Comparison of ENCODE assay signal across 8 cellular contexts in genomic region chr7:23531794-23532489, GRCh38. TPM values are rescaled to one million over a fixed set of nuclear protein-coding genes. Genes with fewer than 3 reads are reported as not detected.
DNase-seq lines count a peak whose midpoint lies in the region; ATAC-seq, FAIRE-seq and TF ChIP-seq lines count a peak whose summit lies in the region.

Gene TRA2A, minus strand, starts transcription at chr7:23531981. Its CDS starts 157 bp downstream, at chr7:23531824.

- CTCF ChIA-PET in CD4-positive, alpha-beta T cell (lab: Charles Lee) = interaction anchor here (1.2 to 1.8 kb wide), 2 partner anchors 7 to 11 kb away, joined by 4 to 5 read pairs; no protein-coding TSS in a partner anchor
- CTCF ChIA-PET in HepG2 (lab: Yijun Ruan, JAX; ENCODE audit: low intra/inter-chr PET ratio, low total read pairs) = no interaction called here

- FAIRE-seq in HepG2 (lab: Jason Lieb, UNC) = peak; percentile 66

- TF ChIP-seq RAD21 in HepG2 (CRISPR knock-in tag; IDR thresholded peaks at IDR 0.05) = no peak; the same call in 1 of the 2 replicates

- peak within 1 kb of the TSS; percentile 95 for H2AFZ ChIP-seq in HepG2 (ENCODE audit: low read length)

- H3K9me3 ChIP-seq in CD4-positive, alpha-beta T cell (ENCODE audit: control insufficient read depth, low read length) = no peaks in the 10 kb centered on the region
- H3K9me3 ChIP-seq in HepG2 (ENCODE audit: low read length) = no peaks in the 10 kb centered on the region

- TF ChIP-seq CTCF in CD4-positive, alpha-beta T cell (IDR thresholded peaks at IDR 0.05) = no peak
- TF ChIP-seq CTCF in HepG2 (CRISPR knock-in tag; IDR thresholded peaks at IDR 0.05) = no peak; the same call in 1 of the 2 replicates

- WGBS in HepG2 (ENCODE audit: low lambda C conversion rate) = 4% methylated on average over 25 of the region's 50 CpGs

- peak; percentile 92 to 99 (median 96) for DNase-seq in CD4-positive, alpha-beta T cell
- DNase-seq in NCI-H82 (lab: John Stamatoyannopoulos, UW) = peak; percentile 97
- DNase-seq in activated CD4-positive, alpha-beta T cell treated with anti-CD3 and anti-CD28 coated beads, Interleukin-2, amount 50 U/mL, for 48 hours = peak; percentile 98 to 99
- DNase-seq in dermis blood vessel endothelial cell = peak; percentile 97
- peak; percentile 90 for DNase-seq in HepG2 (ENCODE audit: low spot score)
- peak; percentile 96 for DNase-seq in stimulated activated CD4-positive, alpha-beta T cell treated with anti-CD3 and anti-CD28 coated beads, Interleukin-2, amount 100 ng/mL, for 48 hours

- H3K4me3 ChIP-seq in HepG2 (replicated peaks in 1 of 3; ENCODE audit: insufficient read depth in 1 of 3, low read depth in 2 of 3, low read length in 3 of 3) = peak within 1 kb of the TSS; percentile 73 to 98 (median 98)

- H3K27me3 Mint-ChIP-seq in CD4-positive, alpha-beta T cell = no peaks in the 10 kb centered on the region

- H3K4me3 Mint-ChIP-seq in CD4-positive, alpha-beta T cell = peak within 1 kb of the TSS; percentile 94

- TF ChIP-seq POLR2A in HepG2 (IDR thresholded peaks at IDR 0.05; ENCODE audit: insufficient read depth in 1 of 2, low read depth in 2 of 2, low read length in 2 of 2) = peak; percentile 98 to 99

- TSS peak; percentile 93 for BruUV-seq in HepG2 (replicated peaks; lab: Mats Ljungman, UMichigan)

- H3K4me1 ChIP-seq in HepG2 (ENCODE audit: insufficient read depth, low read length) = peaks cover 37% of the 10 kb centered on the region

- H3K27ac ChIP-seq in CD4-positive, alpha-beta T cell (ENCODE audit: low read depth, low read length) = peak within 1 kb of the TSS; percentile 95
- H3K27ac ChIP-seq in HepG2 (ENCODE audit: extremely low read length, insufficient read depth, low read length) = peak within 1 kb of the TSS; percentile 95

- H3K27me3 ChIP-seq in CD4-positive, alpha-beta T cell (ENCODE audit: control insufficient read depth, insufficient read depth, low read length) = no peaks in the 10 kb centered on the region
- H3K27me3 ChIP-seq in HepG2 (ENCODE audit: control insufficient read depth in 1 of 2, insufficient read depth in 2 of 2, low read length in 2 of 2) = no peaks in the 10 kb centered on the region; a peak in 1 of 5 replicates

- TF ChIP-seq EP300 in HepG2 (IDR thresholded peaks at IDR 0.05; ENCODE audit: low read depth in 2 of 2, low read length in 2 of 2) = no peak
- no peak for TF ChIP-seq EP300 in HepG2 (CRISPR knock-in tag; IDR thresholded peaks at IDR 0.05; ENCODE audit: borderline replicate concordance)

- peaks cover 43% of the 10 kb centered on the region for H4K20me1 ChIP-seq in HepG2 (ENCODE audit: insufficient read depth, low read length)

- H3K79me2 ChIP-seq in HepG2 (ENCODE audit: insufficient read depth, low read length) = peaks cover 49% of the 10 kb centered on the region

- peaks cover 49% of the 10 kb centered on the region for H3K4me1 Mint-ChIP-seq in CD4-positive, alpha-beta T cell (ENCODE audit: low read depth)

- peaks cover 36% of the 10 kb centered on the region for H3K36me3 Mint-ChIP-seq in CD4-positive, alpha-beta T cell (ENCODE audit: low read depth)

- ATAC-seq in CD4-positive, alpha-beta T cell (ENCODE audit: poor library complexity) = peak; percentile 91
- ATAC-seq in GM19452 (IDR thresholded peaks at IDR 0.05; ENCODE audit: unreplicated experiment) (peak; percentile 95), HG03575 (IDR thresholded peaks at IDR 0.05; ENCODE audit: extremely low read depth, insufficient number of reproducible peaks, low FRiP score, unreplicated experiment) (peak; percentile 47), HepG2 (peak; percentile 95)

- H3K4me2 ChIP-seq in HepG2 (ENCODE audit: low read depth, low read length) = peak within 1 kb of the TSS; percentile 92

- peak within 1 kb of the TSS; percentile 100 for H3K9ac ChIP-seq in HepG2 (ENCODE audit: insufficient read depth, low read depth, low read length)

- POLR2A ChIA-PET in CD4-positive, alpha-beta T cell (lab: Charles Lee) = interaction anchor here (1.3 to 1.8 kb wide), 3 partner anchors 8 to 59 kb away, joined by 4 to 48 read pairs (median 7); no protein-coding TSS in a partner anchor
- POLR2A ChIA-PET in HepG2 (lab: Yijun Ruan, JAX) = interaction anchor here (0.9 to 1.6 kb wide), 8 partner anchors 9 to 259 kb away, joined by 3 to 6 read pairs (median 3); no protein-coding TSS in a partner anchor

- in situ Hi-C loops in HepG2 (cut with HindIII; ENCODE audit: extremely low pct_ligation_motif_present, low pct_unique_long_range_greater_than_20kb) = no loop called here

- H3K36me3 ChIP-seq in HepG2 (replicated peaks in 1 of 2; ENCODE audit: control insufficient read depth in 1 of 2, insufficient read depth in 2 of 2, low read length in 2 of 2) = 0 out of 5 replicates have a peak, but pooled peaks cover 0 to 1% of the 10 kb centered on the region in 2 experiments

- H3K9me3 Mint-ChIP-seq in CD4-positive, alpha-beta T cell = no peaks in the 10 kb centered on the region

- peak within 1 kb of the TSS; percentile 97 for H3K27ac Mint-ChIP-seq in CD4-positive, alpha-beta T cell

- intact Hi-C loops in CD4-positive, alpha-beta T cell (cut with DNase I, micrococcal nuclease) = loop anchor here (2.0 to 10.0 kb wide), 9 partner anchors 15 to 1595 kb away; partner anchors contain the start of genes MALSU1 (in 2 of the 2), CCDC126 (in 1 of the 2), CYCS (in 1 of the 2) and KLHL7 (in 1 of the 2)
- intact Hi-C loops in HepG2 (cut with micrococcal nuclease; ENCODE audit: unreplicated experiment) = loop anchor here (2.0 to 5.0 kb wide), 2 partner anchors 57 to 260 kb away; no protein-coding TSS in a partner anchor

TF ChIP-seq in HepG2, 621 proteins besides CTCF, POLR2A, EP300 and RAD21 (continues in another document):
- TF ChIP-seq ZMAT3 (CRISPR knock-in tag; conservative IDR thresholded peaks at IDR 0.05) (peak; percentile 77), ZNF570 (CRISPR knock-in tag; IDR thresholded peaks at IDR 0.05; ENCODE audit: borderline replicate concordance) (no peak), SPEN (CRISPR knock-in tag; IDR thresholded peaks at IDR 0.05; ENCODE audit: low read depth) (peak; percentile 89), IKZF4 (CRISPR knock-in tag; IDR thresholded peaks at IDR 0.05; ENCODE audit: borderline replicate concordance, low read depth, not compliant biosample characterization) (no peak)

RNA-seq across cellular contexts. Expression of gene TRA2A, which starts in this region (rescaled TPM):
- total RNA-seq in CD4-positive, alpha-beta T cell = 100 to 1,000 TPM; 246 to 275 TPM
- total RNA-seq in dermis blood vessel endothelial cell (33.7 and 34.9 TPM in 2 replicates), HepG2 (2016; rRNA removed; fragmentation: Illumina TruSeq; extraction: Trizol) (39.1 and 52.7 TPM in 2 replicates)
- 9.7 and 11.8 TPM in 2 replicates for total RNA-seq in HepG2 (2016; cell fraction: cytosol; rRNA removed; fragmentation: Illumina TruSeq; extraction: Trizol; ENCODE audit: low read depth)
- 42.4 and 53.4 TPM in 2 replicates for total RNA-seq in HepG2 (2016; cell fraction: insoluble cytoplasmic fraction; rRNA removed; fragmentation: Illumina TruSeq; extraction: Trizol)
- total RNA-seq in HepG2 (2016; cell fraction: membrane; rRNA removed; fragmentation: Illumina TruSeq; extraction: Trizol) = 18.1 and 19.9 TPM in 2 replicates
- 58.6 and 59.9 TPM in 2 replicates for total RNA-seq in HepG2 (2016; cell fraction: nucleus; rRNA removed; fragmentation: Illumina TruSeq; extraction: Trizol)
- 38.5 and 41.6 TPM in 2 replicates for polyA plus RNA-seq in HepG2 (2011; rRNA removed)
- polyA plus RNA-seq in HepG2 (2011; cell fraction: cytosol; rRNA removed) = 17.7 and 19.0 TPM in 2 replicates
- 52.2 and 74.4 TPM in 2 replicates for polyA plus RNA-seq in HepG2 (2011; cell fraction: nucleus; rRNA removed)
- polyA plus RNA-seq in HepG2 (2012) = 22.3 and 41.5 TPM in 2 replicates
- 11.2 and 11.6 TPM in 2 replicates for polyA plus RNA-seq in HepG2 (2016; cell fraction: cytosol; fragmentation: Illumina TruSeq; extraction: Trizol; ENCODE audit: low read depth)
- 117 and 127 TPM in 2 replicates for polyA plus RNA-seq in HepG2 (2016; cell fraction: insoluble cytoplasmic fraction; fragmentation: Illumina TruSeq; extraction: Trizol; ENCODE audit: low read depth)
- 23.2 and 23.3 TPM in 2 replicates for polyA plus RNA-seq in HepG2 (2016; cell fraction: membrane; fragmentation: Illumina TruSeq; extraction: Trizol; ENCODE audit: low read depth)
- polyA plus RNA-seq in HepG2 (2016; cell fraction: nucleus; fragmentation: Illumina TruSeq; extraction: Trizol; ENCODE audit: insufficient read depth, low read depth) = 182 and 185 TPM in 2 replicates
- polyA minus RNA-seq in HepG2 (2011; rRNA and poly(A)+ RNA removed; ENCODE audit: low replicate concordance) = 28.3 and 56.1 TPM in 2 replicates
- polyA minus RNA-seq in HepG2 (2011; cell fraction: cytosol; rRNA and poly(A)+ RNA removed) = 14.5 and 23.9 TPM in 2 replicates
- polyA minus RNA-seq in HepG2 (2011; cell fraction: nucleus; rRNA and poly(A)+ RNA removed) = 117 and 142 TPM in 2 replicates

Comparison
In these comparisons a context has a peak if more than half of its experiments do, and no peak if none do; other contexts are left out.
1. Peak in every context shown above with its lines: DNase-seq, ATAC-seq, H3K4me3 ChIP-seq and H3K27ac ChIP-seq.